ENCODE assay signal across 25 cellular contexts in genomic region chr5:16774806-16775205, GRCh38.
A peak's percentile ranks its signal among the peaks of the same experiment; 100 is the strongest.
DNase-seq lines count a peak whose midpoint lies in the region; ATAC-seq, FAIRE-seq and TF ChIP-seq lines count a peak whose summit lies in the region.
"Had no signal": no experiment of that assay in that cellular context is flagged by ENCODE, and none has a peak within 500 bp of the region (broad histone marks: within the 10 kb centered on the region; RNA-seq: fewer than 3 reads in every experiment).

No MANE protein-coding gene starts in this region.

- H3K9me3 ChIP-seq in HepG2 (ENCODE audit: low read length): no peaks in the 10 kb centered on the region
- H3K9me3 ChIP-seq in right lobe of liver: no peaks in the 10 kb centered on the region
- H3K9me3 ChIP-seq: Peyer's patch, vagina had no signal

- H3K79me2 ChIP-seq in HepG2 (ENCODE audit: insufficient read depth, low read length): no peaks in the 10 kb centered on the region

- 23% methylated on average over 4 of the region's 4 CpGs for WGBS in HepG2 (ENCODE audit: low lambda C conversion rate)
- 68% methylated on average over 4 of the region's 4 CpGs for WGBS in right lobe of liver (ENCODE audit: insufficient coverage, low coverage, low lambda C conversion rate, missing lambda C conversion rate)
- 91 to 96% methylated on average over 4 of the region's 4 CpGs for WGBS in lower leg skin, 2 donors

- no peak overlapping the region for H2AFZ ChIP-seq in HepG2 (ENCODE audit: low read length)

- in situ Hi-C loops in HepG2 (cut with HindIII; ENCODE audit: extremely low pct_ligation_motif_present, low pct_unique_long_range_greater_than_20kb): loop anchor here (5.0 kb wide), 1 partner anchor 88 kb away; no protein-coding TSS in a partner anchor

- ATAC-seq in HepG2 (peak; percentile 60), right lobe of liver (no peak), GM21529 (IDR thresholded peaks at IDR 0.05; ENCODE audit: unreplicated experiment) (no peak)
- ATAC-seq: activated CD8-positive, alpha-beta T cell treated with anti-CD3 and anti-CD28 coated beads for 36 hours; left ventricle myocardium superior; natural killer cell treated with Interleukin-12 subunit alpha and Interleukin-12 subunit beta and Interleukin-15 and Interleukin-18, amount 100 ng/mL, for 72 hours had no signal

- FAIRE-seq in HepG2 (lab: Jason Lieb, UNC): no peak
- FAIRE-seq: TTC549 had no signal

- no peaks in the 10 kb centered on the region for H4K20me1 ChIP-seq in HepG2 (ENCODE audit: insufficient read depth, low read length)

- H3K27ac ChIP-seq in HepG2 (ENCODE audit: extremely low read length, insufficient read depth, low read length) (no peak overlapping the region), right lobe of liver (no peak overlapping the region)
- H3K27ac ChIP-seq: Peyer's patch, vagina had no signal

- H3K36me3 ChIP-seq in HepG2 (replicated peaks in 1 of 2; ENCODE audit: control insufficient read depth in 1 of 2, insufficient read depth in 2 of 2, low read length in 2 of 2) (no peaks in the 10 kb centered on the region), right lobe of liver (no peaks in the 10 kb centered on the region)
- H3K36me3 ChIP-seq: vagina had no signal

- DNase-seq in HepG2 (ENCODE audit: low spot score) (peak; percentile 59), right lobe of liver (no peak), RPMI7951 (ENCODE audit: low read depth) (peak; percentile 51), fibroblast of mammary gland (ENCODE audit: low read depth) (peak; percentile 59), NCI-H1436 (lab: John Stamatoyannopoulos, UW) (no peak), lower leg skin (ENCODE audit: low spot score in 2 of 2) (no peak)
- DNase-seq in activated effector memory CD4-positive, alpha-beta T cell treated with Interleukin-2 at 50 U/mL for 16 hours: no peak
- DNase-seq: activated CD4-positive, alpha-beta T cell treated with anti-CD3 and anti-CD28 coated beads for 1 hour; activated CD8-positive, alpha-beta T cell treated with anti-CD3 and anti-CD28 coated beads for 36 hours; activated effector memory CD4-positive, alpha-beta T cell treated with anti-CD3 and anti-CD28 coated beads, Interleukin-2, amount 50 U/mL, for 16 hours; effector CD4-positive, alpha-beta T cell; erythroblast; GOT3; islet precursor cell; left ventricle myocardium superior; MM.1S; NCI-H1436 treated with DMSO at 0.1 percent for 48 hours; NCI-H2171; NCI-H526; Peyer's patch; stimulated activated CD4-positive, alpha-beta T cell treated with anti-CD3 and anti-CD28 coated beads, Interleukin-4, amount 100 ng/mL, for 1 hour had no signal

- no peak overlapping the region for H3K4me2 ChIP-seq in HepG2 (ENCODE audit: low read depth, low read length)

- no peak for TF ChIP-seq CTCF in HepG2 (CRISPR knock-in tag; IDR thresholded peaks at IDR 0.05)
- TF ChIP-seq CTCF in right lobe of liver (IDR thresholded peaks at IDR 0.05): no peak
- TF ChIP-seq CTCF in fibroblast of mammary gland (conservative IDR thresholded peaks at IDR 0.05; ENCODE audit: control insufficient read depth, insufficient read depth, low read depth, low read length): no peak
- no peak for TF ChIP-seq CTCF in lower leg skin (IDR thresholded peaks at IDR 0.05)

- TF ChIP-seq POLR2A in HepG2 (IDR thresholded peaks at IDR 0.05; ENCODE audit: insufficient read depth in 1 of 2, low read depth in 2 of 2, low read length in 2 of 2) (no peak), right lobe of liver (IDR thresholded peaks at IDR 0.05) (no peak), lower leg skin (IDR thresholded peaks at IDR 0.05) (no peak)

- H3K4me1 ChIP-seq in HepG2 (ENCODE audit: insufficient read depth, low read length): peaks cover 12% of the 10 kb centered on the region
- no peaks in the 10 kb centered on the region for H3K4me1 ChIP-seq in right lobe of liver
- H3K4me1 ChIP-seq: Peyer's patch had no signal

- no TSS peak for BruUV-seq in HepG2 (replicated peaks; lab: Mats Ljungman, UMichigan)

- H3K4me3 ChIP-seq in HepG2 (replicated peaks in 1 of 3; ENCODE audit: insufficient read depth in 1 of 3, low read depth in 2 of 3, low read length in 3 of 3): no peak overlapping the region
- no peak overlapping the region for H3K4me3 ChIP-seq in right lobe of liver
- H3K4me3 ChIP-seq in fibroblast of mammary gland (ENCODE audit: control insufficient read depth, low read depth, low read length): no peak overlapping the region
- H3K4me3 ChIP-seq in lower leg skin (ENCODE audit: low read depth, poor library complexity, severe bottlenecking): no peak overlapping the region
- H3K4me3 ChIP-seq: Peyer's patch, vagina had no signal

- intact Hi-C loops in HepG2 (cut with micrococcal nuclease; ENCODE audit: unreplicated experiment) (loop anchor here (5.0 kb wide), 1 partner anchor 53 kb away; no protein-coding TSS in a partner anchor), right lobe of liver (cut with DNase I) (no loop called here), lower leg skin (cut with DNase I; ENCODE audit: low total_unique reads) (no loop called here)

- CTCF ChIA-PET in HepG2 (lab: Yijun Ruan, JAX; ENCODE audit: low intra/inter-chr PET ratio, low total read pairs): no interaction called here

- POLR2A ChIA-PET in HepG2 (lab: Yijun Ruan, JAX): interaction anchor here (3.5 kb wide), 1 partner anchor 17 kb away, joined by 14 read pairs; no protein-coding TSS in a partner anchor

- no peak for TF ChIP-seq RAD21 in HepG2 (CRISPR knock-in tag; IDR thresholded peaks at IDR 0.05)

- TF ChIP-seq EP300 in HepG2 (IDR thresholded peaks at IDR 0.05; ENCODE audit: low read depth in 2 of 2, low read length in 2 of 2): peak in 1 of 2 experiments; percentile 52; a peak in 1 of 4 replicates
- TF ChIP-seq EP300 in HepG2 (CRISPR knock-in tag; IDR thresholded peaks at IDR 0.05; ENCODE audit: borderline replicate concordance): no peak

- no peaks in the 10 kb centered on the region; a peak in 1 of 5 replicates for H3K27me3 ChIP-seq in HepG2 (ENCODE audit: control insufficient read depth in 1 of 2, insufficient read depth in 2 of 2, low read length in 2 of 2)
- no peaks in the 10 kb centered on the region for H3K27me3 ChIP-seq in right lobe of liver
- H3K27me3 ChIP-seq: Peyer's patch, vagina had no signal

- H3K9ac ChIP-seq in HepG2 (ENCODE audit: insufficient read depth, low read depth, low read length): no peak overlapping the region

TF ChIP-seq in HepG2, 621 proteins besides CTCF, POLR2A, EP300 and RAD21 (continues in another document):
- TF ChIP-seq FOXP1 (IDR thresholded peaks at IDR 0.05): peak; percentile 31; the same call in 1 of the 2 replicates
- peak; percentile 82 for TF ChIP-seq FOXP1 (CRISPR knock-in tag; IDR thresholded peaks at IDR 0.05)
- no peak for TF ChIP-seq FOXA1 (IDR thresholded peaks at IDR 0.05)
- TF ChIP-seq FOXA1 (CRISPR knock-in tag; IDR thresholded peaks at IDR 0.05): peak; percentile 35; the same call in 1 of the 2 replicates
- TF ChIP-seq ZNF781 (CRISPR knock-in tag; IDR thresholded peaks at IDR 0.05; ENCODE audit: borderline replicate concordance, not compliant biosample characterization): no peak
- TF ChIP-seq TARDBP (CRISPR knock-in tag; IDR thresholded peaks at IDR 0.05): no peak
- TF ChIP-seq FOSL2 (CRISPR knock-in tag; IDR thresholded peaks at IDR 0.05): peak; percentile 89
- no peak for TF ChIP-seq SOX6 (IDR thresholded peaks at IDR 0.05)
- TF ChIP-seq SOX6 (CRISPR knock-in tag; IDR thresholded peaks at IDR 0.05): peak; percentile 32; the same call in 1 of the 2 replicates
- no peak for TF ChIP-seq FOXJ3 (CRISPR knock-in tag; IDR thresholded peaks at IDR 0.05; ENCODE audit: borderline replicate concordance)
- no peak for TF ChIP-seq RORA (CRISPR knock-in tag; IDR thresholded peaks at IDR 0.05)
- TF ChIP-seq KDM2A (CRISPR knock-in tag; IDR thresholded peaks at IDR 0.05; ENCODE audit: borderline replicate concordance, low read depth): no peak
- no peak for TF ChIP-seq ZNF335 (CRISPR knock-in tag; IDR thresholded peaks at IDR 0.05)
- peak; percentile 30; the same call in 1 of the 2 replicates for TF ChIP-seq ELF3 (CRISPR knock-in tag; IDR thresholded peaks at IDR 0.05)
- peak; percentile 70 for TF ChIP-seq SALL1 (CRISPR knock-in tag; IDR thresholded peaks at IDR 0.05)
- peak; percentile 53; the same call in 1 of the 2 replicates for TF ChIP-seq RARA (CRISPR knock-in tag; IDR thresholded peaks at IDR 0.05)
- TF ChIP-seq FOXA3 (CRISPR knock-in tag; IDR thresholded peaks at IDR 0.05): peak; percentile 70
- TF ChIP-seq FOXK1 (CRISPR knock-in tag; IDR thresholded peaks at IDR 0.05; ENCODE audit: borderline replicate concordance, low read depth): peak; percentile 51; the same call in 1 of the 2 replicates
- peak; percentile 70; the same call in 1 of the 2 replicates for TF ChIP-seq NFIC (IDR thresholded peaks at IDR 0.05; ENCODE audit: low read length)
- no peak for TF ChIP-seq ZNF160 (CRISPR knock-in tag; IDR thresholded peaks at IDR 0.05)
- TF ChIP-seq GTF2F1 (IDR thresholded peaks at IDR 0.05; ENCODE audit: low read length): peak; percentile 34; the same call in 1 of the 2 replicates
- TF ChIP-seq ZNF124 (CRISPR knock-in tag; IDR thresholded peaks at IDR 0.05): no peak
- 0 out of 2 replicates have a peak, but pooled peaks have one; percentile 17 for TF ChIP-seq POGZ (CRISPR knock-in tag; IDR thresholded peaks at IDR 0.05)
- TF ChIP-seq ATF4 (CRISPR knock-in tag; IDR thresholded peaks at IDR 0.05): peak in 1 of 2 experiments; percentile 95; a peak in 2 of 4 replicates
- TF ChIP-seq HCFC1 (IDR thresholded peaks at IDR 0.05; ENCODE audit: low read depth, low read length): no peak
- TF ChIP-seq AHR (CRISPR knock-in tag; IDR thresholded peaks at IDR 0.05): no peak

Comparison
In these comparisons a context has a peak if more than half of its experiments do, and no peak if none do; other contexts are left out.
1. DNase-seq: peak in HepG2 (single experiment), RPMI7951 (single experiment) and fibroblast of mammary gland (single experiment); none in right lobe of liver (0 of 3), activated effector memory CD4-positive, alpha-beta T cell treated with Interleukin-2 at 50 U/mL for 16 hours (single experiment), NCI-H1436 (single experiment) and lower leg skin (0 of 2).